Comparison of ENCODE assay signal across 1 cellular context in the genomic region with DNA sequence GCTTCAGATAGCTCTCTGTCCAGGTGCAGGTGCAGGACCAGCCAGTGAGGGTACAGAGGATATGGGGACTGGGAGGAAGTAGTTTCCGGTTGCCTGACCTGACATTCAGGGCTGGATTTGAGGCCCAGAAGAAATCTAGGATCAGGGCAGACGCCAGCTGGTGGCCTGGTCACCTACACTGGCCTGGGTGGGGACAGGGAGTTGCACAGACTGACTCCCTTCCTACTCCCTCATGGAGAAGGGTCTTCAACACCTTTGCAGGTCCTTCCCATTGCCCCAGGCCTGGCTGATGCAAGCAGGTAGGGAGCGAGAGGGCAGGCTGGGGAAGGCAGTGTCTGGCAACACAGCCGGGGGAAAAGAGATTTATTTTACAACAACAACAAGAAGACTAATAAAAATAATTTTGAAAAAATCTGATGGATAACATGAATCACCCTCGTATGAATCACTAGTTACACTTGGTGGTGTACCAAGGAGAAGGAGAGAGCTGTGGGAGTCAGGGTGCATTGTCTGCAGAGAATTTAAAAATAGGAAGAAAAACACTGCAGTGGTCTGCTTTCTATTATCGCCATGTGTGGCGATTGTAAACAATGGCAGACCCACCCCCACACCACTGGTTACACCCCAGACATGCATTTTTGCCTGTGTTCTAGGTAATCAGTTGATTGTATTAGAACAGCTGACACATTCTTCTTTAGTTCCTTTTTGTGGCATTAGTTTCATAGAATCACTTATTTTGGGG.
TF ChIP-seq lines count a peak whose summit lies in the region.

No MANE protein-coding gene starts in this region.

TF ChIP-seq in H1, 55 proteins besides CTCF, POLR2A, EP300 and RAD21:
- no peak for TF ChIP-seq MAFK (IDR thresholded peaks at IDR 0.05; ENCODE audit: low read depth, low read length)
- TF ChIP-seq CEBPB (IDR thresholded peaks at IDR 0.05; ENCODE audit: low read depth, low read length): no peak
- TF ChIP-seq, protein P1, sequence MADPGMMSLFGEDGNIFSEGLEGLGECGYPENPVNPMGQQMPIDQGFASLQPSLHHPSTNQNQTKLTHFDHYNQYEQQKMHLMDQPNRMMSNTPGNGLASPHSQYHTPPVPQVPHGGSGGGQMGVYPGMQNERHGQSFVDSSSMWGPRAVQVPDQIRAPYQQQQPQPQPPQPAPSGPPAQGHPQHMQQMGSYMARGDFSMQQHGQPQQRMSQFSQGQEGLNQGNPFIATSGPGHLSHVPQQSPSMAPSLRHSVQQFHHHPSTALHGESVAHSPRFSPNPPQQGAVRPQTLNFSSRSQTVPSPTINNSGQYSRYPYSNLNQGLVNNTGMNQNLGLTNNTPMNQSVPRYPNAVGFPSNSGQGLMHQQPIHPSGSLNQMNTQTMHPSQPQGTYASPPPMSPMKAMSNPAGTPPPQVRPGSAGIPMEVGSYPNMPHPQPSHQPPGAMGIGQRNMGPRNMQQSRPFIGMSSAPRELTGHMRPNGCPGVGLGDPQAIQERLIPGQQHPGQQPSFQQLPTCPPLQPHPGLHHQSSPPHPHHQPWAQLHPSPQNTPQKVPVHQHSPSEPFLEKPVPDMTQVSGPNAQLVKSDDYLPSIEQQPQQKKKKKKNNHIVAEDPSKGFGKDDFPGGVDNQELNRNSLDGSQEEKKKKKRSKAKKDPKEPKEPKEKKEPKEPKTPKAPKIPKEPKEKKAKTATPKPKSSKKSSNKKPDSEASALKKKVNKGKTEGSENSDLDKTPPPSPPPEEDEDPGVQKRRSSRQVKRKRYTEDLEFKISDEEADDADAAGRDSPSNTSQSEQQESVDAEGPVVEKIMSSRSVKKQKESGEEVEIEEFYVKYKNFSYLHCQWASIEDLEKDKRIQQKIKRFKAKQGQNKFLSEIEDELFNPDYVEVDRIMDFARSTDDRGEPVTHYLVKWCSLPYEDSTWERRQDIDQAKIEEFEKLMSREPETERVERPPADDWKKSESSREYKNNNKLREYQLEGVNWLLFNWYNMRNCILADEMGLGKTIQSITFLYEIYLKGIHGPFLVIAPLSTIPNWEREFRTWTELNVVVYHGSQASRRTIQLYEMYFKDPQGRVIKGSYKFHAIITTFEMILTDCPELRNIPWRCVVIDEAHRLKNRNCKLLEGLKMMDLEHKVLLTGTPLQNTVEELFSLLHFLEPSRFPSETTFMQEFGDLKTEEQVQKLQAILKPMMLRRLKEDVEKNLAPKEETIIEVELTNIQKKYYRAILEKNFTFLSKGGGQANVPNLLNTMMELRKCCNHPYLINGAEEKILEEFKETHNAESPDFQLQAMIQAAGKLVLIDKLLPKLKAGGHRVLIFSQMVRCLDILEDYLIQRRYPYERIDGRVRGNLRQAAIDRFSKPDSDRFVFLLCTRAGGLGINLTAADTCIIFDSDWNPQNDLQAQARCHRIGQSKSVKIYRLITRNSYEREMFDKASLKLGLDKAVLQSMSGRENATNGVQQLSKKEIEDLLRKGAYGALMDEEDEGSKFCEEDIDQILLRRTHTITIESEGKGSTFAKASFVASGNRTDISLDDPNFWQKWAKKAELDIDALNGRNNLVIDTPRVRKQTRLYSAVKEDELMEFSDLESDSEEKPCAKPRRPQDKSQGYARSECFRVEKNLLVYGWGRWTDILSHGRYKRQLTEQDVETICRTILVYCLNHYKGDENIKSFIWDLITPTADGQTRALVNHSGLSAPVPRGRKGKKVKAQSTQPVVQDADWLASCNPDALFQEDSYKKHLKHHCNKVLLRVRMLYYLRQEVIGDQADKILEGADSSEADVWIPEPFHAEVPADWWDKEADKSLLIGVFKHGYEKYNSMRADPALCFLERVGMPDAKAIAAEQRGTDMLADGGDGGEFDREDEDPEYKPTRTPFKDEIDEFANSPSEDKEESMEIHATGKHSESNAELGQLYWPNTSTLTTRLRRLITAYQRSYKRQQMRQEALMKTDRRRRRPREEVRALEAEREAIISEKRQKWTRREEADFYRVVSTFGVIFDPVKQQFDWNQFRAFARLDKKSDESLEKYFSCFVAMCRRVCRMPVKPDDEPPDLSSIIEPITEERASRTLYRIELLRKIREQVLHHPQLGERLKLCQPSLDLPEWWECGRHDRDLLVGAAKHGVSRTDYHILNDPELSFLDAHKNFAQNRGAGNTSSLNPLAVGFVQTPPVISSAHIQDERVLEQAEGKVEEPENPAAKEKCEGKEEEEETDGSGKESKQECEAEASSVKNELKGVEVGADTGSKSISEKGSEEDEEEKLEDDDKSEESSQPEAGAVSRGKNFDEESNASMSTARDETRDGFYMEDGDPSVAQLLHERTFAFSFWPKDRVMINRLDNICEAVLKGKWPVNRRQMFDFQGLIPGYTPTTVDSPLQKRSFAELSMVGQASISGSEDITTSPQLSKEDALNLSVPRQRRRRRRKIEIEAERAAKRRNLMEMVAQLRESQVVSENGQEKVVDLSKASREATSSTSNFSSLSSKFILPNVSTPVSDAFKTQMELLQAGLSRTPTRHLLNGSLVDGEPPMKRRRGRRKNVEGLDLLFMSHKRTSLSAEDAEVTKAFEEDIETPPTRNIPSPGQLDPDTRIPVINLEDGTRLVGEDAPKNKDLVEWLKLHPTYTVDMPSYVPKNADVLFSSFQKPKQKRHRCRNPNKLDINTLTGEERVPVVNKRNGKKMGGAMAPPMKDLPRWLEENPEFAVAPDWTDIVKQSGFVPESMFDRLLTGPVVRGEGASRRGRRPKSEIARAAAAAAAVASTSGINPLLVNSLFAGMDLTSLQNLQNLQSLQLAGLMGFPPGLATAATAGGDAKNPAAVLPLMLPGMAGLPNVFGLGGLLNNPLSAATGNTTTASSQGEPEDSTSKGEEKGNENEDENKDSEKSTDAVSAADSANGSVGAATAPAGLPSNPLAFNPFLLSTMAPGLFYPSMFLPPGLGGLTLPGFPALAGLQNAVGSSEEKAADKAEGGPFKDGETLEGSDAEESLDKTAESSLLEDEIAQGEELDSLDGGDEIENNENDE (IDR thresholded peaks at IDR 0.05; ENCODE audit: insufficient replicate concordance, low read length): no peak
- TF ChIP-seq KDM4A (IDR thresholded peaks at IDR 0.05; ENCODE audit: low read depth, low read length, severe bottlenecking): no peak
- no peak for TF ChIP-seq POLR2AphosphoS5 (IDR thresholded peaks at IDR 0.05; ENCODE audit: low read depth, low read length)
- no peak for TF ChIP-seq ASH2L (IDR thresholded peaks at IDR 0.05; ENCODE audit: low read length)
- no peak for TF ChIP-seq SIX5 (IDR thresholded peaks at IDR 0.05; ENCODE audit: low read depth, low read length)
- TF ChIP-seq KDM1A (IDR thresholded peaks at IDR 0.05; ENCODE audit: borderline replicate concordance, low read length): no peak
- no peak for TF ChIP-seq CTBP2 (IDR thresholded peaks at IDR 0.05; ENCODE audit: borderline replicate concordance, insufficient read depth, insufficient read length, low read length)
- TF ChIP-seq JUND (IDR thresholded peaks at IDR 0.05; ENCODE audit: low read length): no peak
- TF ChIP-seq, protein P2, sequence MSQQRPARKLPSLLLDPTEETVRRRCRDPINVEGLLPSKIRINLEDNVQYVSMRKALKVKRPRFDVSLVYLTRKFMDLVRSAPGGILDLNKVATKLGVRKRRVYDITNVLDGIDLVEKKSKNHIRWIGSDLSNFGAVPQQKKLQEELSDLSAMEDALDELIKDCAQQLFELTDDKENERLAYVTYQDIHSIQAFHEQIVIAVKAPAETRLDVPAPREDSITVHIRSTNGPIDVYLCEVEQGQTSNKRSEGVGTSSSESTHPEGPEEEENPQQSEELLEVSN (IDR thresholded peaks at IDR 0.05): no peak
- no peak for TF ChIP-seq ATF3 (IDR thresholded peaks at IDR 0.05; ENCODE audit: insufficient read depth, low read depth, low read length)
- no peak for TF ChIP-seq PHF8 (conservative IDR thresholded peaks at IDR 0.05; ENCODE audit: low read depth, low read length)
- no peak for TF ChIP-seq SIN3A (conservative IDR thresholded peaks at IDR 0.05 in 1 of 2, IDR thresholded peaks at IDR 0.05 in 1 of 2; ENCODE audit: low read depth in 1 of 2, low read length in 2 of 2)
